In the genomic region with DNA sequence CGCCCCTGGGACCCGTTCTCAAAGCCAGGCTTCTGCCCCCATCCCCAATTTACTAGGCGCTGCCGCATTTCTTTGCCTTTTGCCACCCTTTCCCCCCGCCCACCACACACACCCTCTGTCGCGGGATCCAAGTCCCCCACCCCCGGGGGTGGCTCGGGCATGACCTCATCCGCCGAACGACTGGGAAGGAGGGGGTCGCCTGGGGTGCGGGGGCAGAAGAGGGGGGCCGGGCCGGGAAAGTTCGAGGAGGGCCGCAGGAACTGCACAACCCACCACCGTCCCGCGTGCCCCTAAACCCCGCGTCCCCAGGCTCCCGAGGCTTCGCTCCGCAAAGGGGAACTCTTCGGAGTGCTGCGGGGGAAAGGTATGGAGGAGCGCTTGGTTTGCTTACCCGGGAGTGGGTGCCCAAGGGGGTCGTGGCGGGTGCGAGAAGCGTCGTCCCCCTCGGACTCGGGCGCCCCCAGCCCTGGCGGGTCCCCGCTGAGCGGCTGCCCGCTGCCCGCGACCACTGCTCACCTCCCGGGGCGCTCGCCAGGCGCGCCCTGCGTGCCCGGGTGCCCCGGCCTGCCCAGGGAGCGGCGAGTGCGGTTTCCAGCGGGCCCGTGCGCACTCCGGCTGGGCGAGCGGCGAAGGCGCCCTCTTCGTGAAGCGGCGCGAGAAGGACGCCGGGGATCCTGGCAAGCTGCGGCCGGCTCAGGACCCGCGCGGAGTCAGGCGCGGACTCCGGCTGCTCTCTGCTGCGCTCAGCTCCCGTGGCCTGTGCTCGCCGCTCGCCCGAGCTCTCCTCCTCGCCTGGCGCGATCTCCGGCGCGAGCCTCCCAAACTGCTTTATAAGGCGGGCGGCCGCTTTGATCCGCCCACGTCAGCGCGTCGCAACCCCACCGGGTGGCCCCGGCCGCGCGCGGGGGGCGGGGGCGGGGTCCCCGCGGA, we compare ENCODE assay signal across 8 cellular contexts. TPM values are rescaled to one million over a fixed set of nuclear protein-coding genes. Genes with fewer than 3 reads are reported as not detected.
DNase-seq lines count a peak whose midpoint lies in the region; ATAC-seq and FAIRE-seq lines count a peak whose summit lies in the region.

No MANE protein-coding gene starts in this region.

- H3K4me1 Mint-ChIP-seq in activated naive CD8-positive, alpha-beta T cell treated with anti-CD3 and anti-CD28 coated beads, Interleukin-2, amount 10 ng/mL, durations not matched to agents 7 days and 5 days, result peaks cover 16% of the 10 kb centered on the region

- peaks cover 8% of the 10 kb centered on the region for H3K4me1 ChIP-seq in right cardiac atrium (ENCODE audit: control insufficient read depth, insufficient read depth, low read length)

- peak; percentile 10 for ATAC-seq in activated naive CD8-positive, alpha-beta T cell treated with anti-CD3 and anti-CD28 coated beads, Interleukin-2, amount 10 ng/mL, durations not matched to agents 7 days and 5 days (ENCODE audit: low read depth)
- peak; percentile 42 to 54 for ATAC-seq in right cardiac atrium

- no peaks in the 10 kb centered on the region for H3K36me3 Mint-ChIP-seq in activated naive CD8-positive, alpha-beta T cell treated with anti-CD3 and anti-CD28 coated beads, Interleukin-2, amount 10 ng/mL, durations not matched to agents 7 days and 5 days

- intact Hi-C loops in right cardiac atrium (cut with DNase I), result loop anchor here in 3 of 4 donors (2.0 to 5.0 kb wide), 3 partner anchors 107 to 232 kb away; no protein-coding TSS in a partner anchor

- H3K4me3 Mint-ChIP-seq in activated naive CD8-positive, alpha-beta T cell treated with anti-CD3 and anti-CD28 coated beads, Interleukin-2, amount 10 ng/mL, durations not matched to agents 7 days and 5 days, result peak overlapping the region; percentile 60

- POLR2A ChIA-PET in activated naive CD8-positive, alpha-beta T cell treated with anti-CD3 and anti-CD28 coated beads, Interleukin-2, amount 10 ng/mL, durations not matched to agents 7 days and 5 days (lab: Charles Lee), result interaction anchor here (0.6 to 4.8 kb wide), 3 partner anchors 8 to 25 kb away, joined by 3 to 47 read pairs (median 29); no protein-coding TSS in a partner anchor

- no peaks in the 10 kb centered on the region for H3K9me3 Mint-ChIP-seq in activated naive CD8-positive, alpha-beta T cell treated with anti-CD3 and anti-CD28 coated beads, Interleukin-2, amount 10 ng/mL, durations not matched to agents 7 days and 5 days

- under 1% methylated on average over 107 of the region's 107 CpGs for WGBS in right cardiac atrium

- H3K27ac ChIP-seq in right cardiac atrium (ENCODE audit: low read length), result peak overlapping the region; percentile 18

- DNase-seq in activated CD4-positive, alpha-beta T cell treated with anti-CD3 and anti-CD28 coated beads, Interleukin-2, amount 50 U/mL, for 1 hour, result peak; percentile 24
- DNase-seq in activated CD4-positive, alpha-beta T cell treated with anti-CD3 and anti-CD28 coated beads, Interleukin-2, amount 50 U/mL, for 4 hours, result no peak
- DNase-seq in NCI-H345 (lab: John Stamatoyannopoulos, UW) (peak; percentile 63), right cardiac atrium (peak; percentile 80 to 94 (median 90)), retina (peak; percentile 77), NCI-H1930 (lab: John Stamatoyannopoulos, UW) (no peak), RCC 7860 (ENCODE audit: low spot score) (no peak)
- peak; percentile 65 for DNase-seq in activated naive CD8-positive, alpha-beta T cell treated with anti-CD3 and anti-CD28 coated beads, Interleukin-2, amount 10 ng/mL, durations not matched to agents 7 days and 5 days

- no peak overlapping the region for H3K27ac Mint-ChIP-seq in activated naive CD8-positive, alpha-beta T cell treated with anti-CD3 and anti-CD28 coated beads, Interleukin-2, amount 10 ng/mL, durations not matched to agents 7 days and 5 days

- H3K27me3 Mint-ChIP-seq in activated naive CD8-positive, alpha-beta T cell treated with anti-CD3 and anti-CD28 coated beads, Interleukin-2, amount 10 ng/mL, durations not matched to agents 7 days and 5 days, result peaks cover 44% of the 10 kb centered on the region

- H3K4me3 ChIP-seq in right cardiac atrium (ENCODE audit: low read length), result peak overlapping the region; percentile 50

- H3K9me3 ChIP-seq in right cardiac atrium (ENCODE audit: control insufficient read depth, low read length), result no peaks in the 10 kb centered on the region

- no peaks in the 10 kb centered on the region for H3K27me3 ChIP-seq in right cardiac atrium (ENCODE audit: control insufficient read depth, insufficient read depth)

- FAIRE-seq in RCC 7860 (lab: Jason Lieb, UNC), result no peak

RNA-seq across cellular contexts. Expression of gene WNT11, which starts 3.9 kb away (rescaled TPM):
- 1 to 10 TPM; 1.4 to 2.1 TPM for total RNA-seq in activated naive CD8-positive, alpha-beta T cell treated with anti-CD3 and anti-CD28 coated beads, Interleukin-2, amount 10 ng/mL, durations not matched to agents 7 days and 5 days
- total RNA-seq in right cardiac atrium, result 1 to 10 TPM; 2.1 to 7.1 (median 3.3) TPM
- 2.9 TPM for polyA plus RNA-seq in right cardiac atrium

Comparison
In these comparisons a context has a peak if more than half of its experiments do, and no peak if none do; other contexts are left out.
1. DNase-seq: peak in activated CD4-positive, alpha-beta T cell treated with anti-CD3 and anti-CD28 coated beads, Interleukin-2, amount 50 U/mL, for 1 hour (single experiment), NCI-H345 (single experiment), activated naive CD8-positive, alpha-beta T cell treated with anti-CD3 and anti-CD28 coated beads, Interleukin-2, amount 10 ng/mL, durations not matched to agents 7 days and 5 days (single experiment), right cardiac atrium (3 of 3) and retina (single experiment); none in activated CD4-positive, alpha-beta T cell treated with anti-CD3 and anti-CD28 coated beads, Interleukin-2, amount 50 U/mL, for 4 hours (0 of 2), NCI-H1930 (0 of 2) and RCC 7860 (single experiment).